Comparison of ENCODE assay signal across 10 cellular contexts in genomic region chr17:82338858-82339633, GRCh38. TPM values are rescaled to one million over a fixed set of nuclear protein-coding genes. Genes with fewer than 3 reads are reported as not detected.
DNase-seq lines count a peak whose midpoint lies in the region; ATAC-seq and TF ChIP-seq lines count a peak whose summit lies in the region.
"Had no signal": no experiment of that assay in that cellular context is flagged by ENCODE, and none has a peak within 500 bp of the region (broad histone marks: within the 10 kb centered on the region; RNA-seq: fewer than 3 reads in every experiment).

No MANE protein-coding gene starts in this region.

- POLR2A ChIA-PET in SK-N-SH (lab: Yijun Ruan, JAX), result no interaction called here
- POLR2A ChIA-PET in CD4-positive, alpha-beta memory T cell (lab: Charles Lee; ENCODE audit: partially characterized antibody), result no interaction called here

- no peaks in the 10 kb centered on the region for H3K9me2 ChIP-seq in SK-N-SH

- peaks cover 0 to 4% of the 10 kb centered on the region in 2 donors for H3K36me3 Mint-ChIP-seq in CD4-positive, alpha-beta memory T cell

- CTCF ChIA-PET in SK-N-SH (lab: Yijun Ruan, JAX), result interaction anchor here (1.0 to 4.2 kb wide), 10 partner anchors 9 to 78 kb away, joined by 3 to 37 read pairs (median 4); no protein-coding TSS in a partner anchor
- CTCF ChIA-PET in CD4-positive, alpha-beta memory T cell (lab: Charles Lee; ENCODE audit: partially characterized antibody), result no interaction called here

- DNase-seq in H7, result peak; percentile 74
- DNase-seq in SK-N-SH, result no peak
- no peak for DNase-seq in CD4-positive, alpha-beta memory T cell
- DNase-seq in NCI-H2196 treated with DMSO at 0.1 percent for 48 hours (lab: John Stamatoyannopoulos, UW; ENCODE audit: unreplicated experiment), result no peak

- H3K4me1 Mint-ChIP-seq in CD4-positive, alpha-beta memory T cell, result peaks cover 13 to 24% (median 17%) of the 10 kb centered on the region in 4 donors

- TF ChIP-seq POLR2A in gastroesophageal sphincter (IDR thresholded peaks at IDR 0.05), result no peak

- H3K27ac ChIP-seq in SK-N-SH (ENCODE audit: low read depth in 2 of 2, low read length in 1 of 2), result peak overlapping the region; percentile 16 to 40
- H3K27ac ChIP-seq in gastroesophageal sphincter, result peak overlapping the region; percentile 66 to 84 (median 74)
- H3K27ac ChIP-seq in skeletal muscle tissue (ENCODE audit: low read depth, low read length), result no peak overlapping the region
- no peak overlapping the region for H3K27ac ChIP-seq in CD4-positive, alpha-beta memory T cell (ENCODE audit: low read depth, low read length)
- H3K27ac ChIP-seq: KMS-11 had no signal

- 25% methylated on average over 29 of the region's 29 CpGs for WGBS in SK-N-SH (ENCODE audit: low lambda C conversion rate)
- 11 to 12% methylated on average over 16 to 17 of the region's 29 CpGs for WGBS in gastroesophageal sphincter (ENCODE audit: low coverage in 1 of 2), 2 donors

- H3K4me3 ChIP-seq in H7 (ENCODE audit: insufficient read depth, low read depth, low read length), result no peak overlapping the region
- H3K4me3 ChIP-seq in SK-N-SH (ENCODE audit: low read depth in 2 of 2, low read length in 1 of 2), result peak overlapping the region; percentile 29 to 30; a peak in 3 of 4 replicates
- peak overlapping the region; percentile 11 to 45 for H3K4me3 ChIP-seq in gastroesophageal sphincter
- H3K4me3 ChIP-seq in skeletal muscle tissue (ENCODE audit: low read length in 3 of 3), result peak overlapping the region; percentile 50 to 66 (median 63)
- no peak overlapping the region for H3K4me3 ChIP-seq in CD4-positive, alpha-beta memory T cell (ENCODE audit: low read length in 2 of 2)

- TF ChIP-seq EP300 in SK-N-SH (IDR thresholded peaks at IDR 0.05; ENCODE audit: borderline replicate concordance in 1 of 2, low read depth in 1 of 2, low read length in 1 of 2), result no peak; a peak in 1 of 4 replicates
- TF ChIP-seq EP300 in gastroesophageal sphincter (IDR thresholded peaks at IDR 0.05), result no peak

- H3K9ac ChIP-seq in SK-N-SH (peak overlapping the region; percentile 27; the same call in 1 of the 2 replicates), skeletal muscle tissue (ENCODE audit: low read depth in 1 of 3, low read length in 3 of 3) (peak overlapping the region in 2 of 3 donors; percentile 57 to 66)
- H3K9ac ChIP-seq: KMS-11 had no signal

- H3K79me2 ChIP-seq in SK-N-SH (ENCODE audit: insufficient read depth), result no peaks in the 10 kb centered on the region

- peaks cover 6% of the 10 kb centered on the region for H3F3A ChIP-seq in SK-N-SH (replicated peaks; ENCODE audit: insufficient read depth)

- peaks cover 4 to 15% of the 10 kb centered on the region in 2 experiments; a peak in 2 of 4 replicates for H3K4me1 ChIP-seq in SK-N-SH (ENCODE audit: control insufficient read depth in 1 of 2, insufficient read depth in 2 of 2, low read depth in 1 of 2, low read length in 1 of 2)
- peaks cover 0 to 42% (median 16%) of the 10 kb centered on the region in 3 donors for H3K4me1 ChIP-seq in gastroesophageal sphincter
- H3K4me1 ChIP-seq in skeletal muscle tissue (ENCODE audit: control insufficient read depth in 3 of 3, insufficient read depth in 3 of 3, low read length in 3 of 3), result peaks cover 20 to 26% (median 24%) of the 10 kb centered on the region in 3 donors
- peaks cover 15% of the 10 kb centered on the region for H3K4me1 ChIP-seq in CD4-positive, alpha-beta memory T cell (ENCODE audit: insufficient read depth, low read length)

- no peak for TF ChIP-seq RAD21 in SK-N-SH (IDR thresholded peaks at IDR 0.05; ENCODE audit: low read length)

- H4K20me1 ChIP-seq in SK-N-SH (ENCODE audit: insufficient read depth), result no peaks in the 10 kb centered on the region

- peak overlapping the region in 1 of 7 donors; percentile 26 for H3K27ac Mint-ChIP-seq in CD4-positive, alpha-beta memory T cell

- no peak for TF ChIP-seq CTCF in SK-N-SH (IDR thresholded peaks at IDR 0.05)
- TF ChIP-seq CTCF in gastroesophageal sphincter (IDR thresholded peaks at IDR 0.05), result no peak

- H3K4me2 ChIP-seq in SK-N-SH, result peak overlapping the region; percentile 76
- H3K4me2 ChIP-seq: KMS-11 had no signal

- peak overlapping the region; percentile 78 for H2AFZ ChIP-seq in SK-N-SH (ENCODE audit: low read depth)

- H3K9me3 ChIP-seq in SK-N-SH, result no peaks in the 10 kb centered on the region
- no peaks in the 10 kb centered on the region for H3K9me3 ChIP-seq in gastroesophageal sphincter
- H3K9me3 ChIP-seq in skeletal muscle tissue (ENCODE audit: control insufficient read depth in 3 of 3, low read length in 3 of 3), result no peaks in the 10 kb centered on the region
- H3K9me3 ChIP-seq in CD4-positive, alpha-beta memory T cell (ENCODE audit: control insufficient read depth in 1 of 2, low read length in 2 of 2), result no peaks in the 10 kb centered on the region

- no peaks in the 10 kb centered on the region for H3K36me3 ChIP-seq in H7 (replicated peaks; ENCODE audit: control insufficient read depth, insufficient read depth, low read length)
- H3K36me3 ChIP-seq in SK-N-SH (replicated peaks in 1 of 2; ENCODE audit: control insufficient read depth in 1 of 2, insufficient read depth in 2 of 2, low read length in 1 of 2), result no peaks in the 10 kb centered on the region
- no peaks in the 10 kb centered on the region for H3K36me3 ChIP-seq in gastroesophageal sphincter
- H3K36me3 ChIP-seq in skeletal muscle tissue (ENCODE audit: control insufficient read depth in 3 of 3, insufficient read depth in 3 of 3, low read length in 3 of 3), result no peaks in the 10 kb centered on the region
- H3K36me3 ChIP-seq in CD4-positive, alpha-beta memory T cell (ENCODE audit: insufficient read depth, low read length), result no peaks in the 10 kb centered on the region

- H3K4me3 Mint-ChIP-seq in CD4-positive, alpha-beta memory T cell, result no peak overlapping the region

- peak; percentile 81 for ATAC-seq in gastroesophageal sphincter
- ATAC-seq in HG02884 (IDR thresholded peaks at IDR 0.05; ENCODE audit: unreplicated experiment), result no peak
- no peak for ATAC-seq in GM19328 (IDR thresholded peaks at IDR 0.05; ENCODE audit: unreplicated experiment)

- intact Hi-C loops in CD4-positive, alpha-beta memory T cell (cut with micrococcal nuclease), result no loop called here

- H3K9me3 Mint-ChIP-seq in CD4-positive, alpha-beta memory T cell, result no peaks in the 10 kb centered on the region

- H3K27me3 Mint-ChIP-seq in CD4-positive, alpha-beta memory T cell, result peaks cover 0 to 2% of the 10 kb centered on the region in 2 donors

- H3K27me3 ChIP-seq in H7 (ENCODE audit: control insufficient read depth, insufficient read depth, low read length), result peaks cover 17% of the 10 kb centered on the region
- H3K27me3 ChIP-seq in SK-N-SH (ENCODE audit: insufficient read depth), result no peaks in the 10 kb centered on the region
- no peaks in the 10 kb centered on the region for H3K27me3 ChIP-seq in gastroesophageal sphincter
- H3K27me3 ChIP-seq in skeletal muscle tissue (ENCODE audit: control insufficient read depth in 3 of 3, insufficient read depth in 3 of 3, low read length in 3 of 3), result peaks cover 0 to 13% (median 6%) of the 10 kb centered on the region in 3 donors
- no peaks in the 10 kb centered on the region for H3K27me3 ChIP-seq in CD4-positive, alpha-beta memory T cell (ENCODE audit: insufficient read depth, low read length)

TF ChIP-seq in SK-N-SH, 30 proteins besides CTCF, POLR2A, EP300 and RAD21 (continues in another document):
- TF ChIP-seq RXRA (IDR thresholded peaks at IDR 0.05; ENCODE audit: borderline replicate concordance, low read depth) (no peak), YY1 (IDR thresholded peaks at IDR 0.05; ENCODE audit: low read depth) (peak; percentile 67; the same call in 1 of the 2 replicates), SMC3 (IDR thresholded peaks at IDR 0.05; ENCODE audit: low read depth, low read length) (no peak), FOSL2 (IDR thresholded peaks at IDR 0.05; ENCODE audit: borderline replicate concordance, low read depth) (peak; percentile 94; the same call in 1 of the 2 replicates), EZH2phosphoT487 (IDR thresholded peaks at IDR 0.05; ENCODE audit: borderline replicate concordance, low read depth) (no peak)

RNA-seq across cellular contexts. Expression of gene SECTM1, which starts 5.5 kb away (rescaled TPM):
- total RNA-seq in H7 (2014; rRNA removed; shearing (Covaris generic)), result 0.44 and 0.94 TPM in 2 replicates
- polyA plus RNA-seq in SK-N-SH (2012; rRNA removed), result 2.1 and 3.8 TPM in 2 replicates
- 0.82 and 1.6 TPM in 2 replicates for polyA plus RNA-seq in SK-N-SH (2012; cell fraction: cytosol; rRNA removed)
- 1.3 and 1.4 TPM in 2 replicates for polyA plus RNA-seq in SK-N-SH (2012; cell fraction: nucleus; rRNA removed)
- total RNA-seq in gastroesophageal sphincter (10 to 100 TPM in 3 of 4 donors, 1 to 10 TPM in 1; 6.1 to 22.3 (median 17.6) TPM), skeletal muscle tissue (13.0 TPM)
- 1 to 10 TPM; 5.3 to 6.1 TPM for total RNA-seq in CD4-positive, alpha-beta memory T cell
- polyA plus RNA-seq in CD4-positive, alpha-beta memory T cell, result 1 to 10 TPM; 2.2 to 4.3 TPM

RNA-seq across cellular contexts. Expression of gene TEX19, which starts 20.0 kb away (rescaled TPM):
- 1.1 and 1.9 TPM in 2 replicates for total RNA-seq in H7 (2014; rRNA removed; shearing (Covaris generic))
- 0.10 and 0.11 TPM in 2 replicates for polyA plus RNA-seq in SK-N-SH (2012; rRNA removed)
- 0.08 and 0.12 TPM in 2 replicates for polyA plus RNA-seq in SK-N-SH (2012; cell fraction: cytosol; rRNA removed)
- polyA plus RNA-seq in SK-N-SH (2012; cell fraction: nucleus; rRNA removed), result 0.08 and 0.11 TPM in 2 replicates
- total RNA-seq in gastroesophageal sphincter, result not detected
- total RNA-seq in skeletal muscle tissue, result 0.52 TPM
- total RNA-seq in CD4-positive, alpha-beta memory T cell, result not detected
- polyA plus RNA-seq in CD4-positive, alpha-beta memory T cell, result not detected
- total RNA-seq: glomerular endothelial cell had no signal

RNA-seq across cellular contexts. Expression of gene CD7, which starts 21.6 kb away (rescaled TPM):
- 0.38 and 1.7 TPM in 2 replicates for total RNA-seq in H7 (2014; rRNA removed; shearing (Covaris generic))
- polyA plus RNA-seq in SK-N-SH (2012; rRNA removed), result 0.07 TPM in 1 of 2 replicates, not detected in the other
- 0.16 TPM in 1 of 2 replicates, not detected in the other for polyA plus RNA-seq in SK-N-SH (2012; cell fraction: cytosol; rRNA removed)
- not detected in 2 replicates for polyA plus RNA-seq in SK-N-SH (2012; cell fraction: nucleus; rRNA removed)
- total RNA-seq in gastroesophageal sphincter, result 1 to 10 TPM in 1 of 4 donors, under 1 TPM in 2, not detected in 1; 0.58 to 1.7 (median 0.94) TPM
- total RNA-seq in skeletal muscle tissue, result 0.52 TPM
- total RNA-seq in CD4-positive, alpha-beta memory T cell, result 10 to 100 TPM; 40.9 to 41.0 TPM
- polyA plus RNA-seq in CD4-positive, alpha-beta memory T cell, result 10 to 100 TPM; 53.1 to 82.6 TPM
- total RNA-seq: glomerular endothelial cell had no signal

RNA-seq across cellular contexts. Expression of gene UTS2R, which starts 32.5 kb away (rescaled TPM):
- not detected in 2 replicates for total RNA-seq in H7 (2014; rRNA removed; shearing (Covaris generic))
- polyA plus RNA-seq in SK-N-SH (2012; rRNA removed), result not detected in 2 replicates
- polyA plus RNA-seq in SK-N-SH (2012; cell fraction: cytosol; rRNA removed), result not detected in 2 replicates
- polyA plus RNA-seq in SK-N-SH (2012; cell fraction: nucleus; rRNA removed), result not detected in 2 replicates
- not detected for total RNA-seq in gastroesophageal sphincter
- total RNA-seq in skeletal muscle tissue, result 1.6 TPM
- total RNA-seq in CD4-positive, alpha-beta memory T cell, result not detected
- polyA plus RNA-seq in CD4-positive, alpha-beta memory T cell, result not detected
- total RNA-seq: glomerular endothelial cell had no signal

Comparison
In these comparisons a context has a peak if more than half of its experiments do, and no peak if none do; other contexts are left out.
1. H3K4me3 ChIP-seq: peak in SK-N-SH (2 of 2), gastroesophageal sphincter (2 of 2) and skeletal muscle tissue (3 of 3); none in H7 (single experiment) and CD4-positive, alpha-beta memory T cell (0 of 2).
2. H3K27ac ChIP-seq: peak in SK-N-SH (2 of 2) and gastroesophageal sphincter (4 of 4); none in skeletal muscle tissue (single experiment) and CD4-positive, alpha-beta memory T cell (single experiment).
3. RNA of gene CD7, which starts 21.6 kb away (total RNA-seq): 40.9 to 41.0 TPM in CD4-positive, alpha-beta memory T cell; 0.58 to 1.7 TPM in gastroesophageal sphincter, 0.52 TPM in skeletal muscle tissue (single experiment) and 0.38 to 1.7 TPM in H7; every median in the first group is over 10 times any median in the second.